In the genomic region with DNA sequence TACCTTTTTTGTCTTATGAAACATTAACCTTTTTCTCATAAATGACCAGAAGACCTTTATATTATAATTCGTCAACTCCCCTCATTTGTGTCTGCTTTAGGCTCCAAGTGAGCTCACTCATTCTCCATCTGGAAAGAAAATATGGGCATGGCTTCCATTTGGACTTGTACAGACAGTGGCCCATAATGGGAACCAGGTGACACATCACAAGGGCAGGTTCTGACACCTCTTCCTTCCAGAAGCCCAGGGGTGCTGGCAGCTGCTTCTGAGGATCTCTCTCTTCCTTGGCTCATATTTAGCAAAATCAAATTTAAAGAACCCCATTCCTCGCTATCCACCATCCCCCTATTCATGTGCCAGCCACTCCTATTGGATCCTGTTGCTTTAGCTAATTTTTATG, we compare ENCODE assay signal across 30 cellular contexts.
"Had no signal": no experiment of that assay in that cellular context is flagged by ENCODE, and none has a peak within 500 bp of the region (broad histone marks: within the 10 kb centered on the region; RNA-seq: fewer than 3 reads in every experiment).

No MANE protein-coding gene starts in this region.

- H2AFZ ChIP-seq: PC-9 had no signal

- H3K4me1 ChIP-seq: ascending aorta had no signal

- H3K9me3 ChIP-seq: ascending aorta had no signal

- ATAC-seq: activated CD8-positive, alpha-beta T cell treated with anti-CD3 and anti-CD28 coated beads for 36 hours; activated T-cell treated with anti-CD3 and anti-CD28 coated beads, Interleukin-2, amount 50 U/mL, for 72 hours; WTC11 had no signal

- H3K4me2 ChIP-seq: KMS-11, PC-9 had no signal

- H3K27ac Mint-ChIP-seq: activated CD8-positive, alpha-beta T cell treated with anti-CD3 and anti-CD28 coated beads for 36 hours; activated naive CD4-positive, alpha-beta T cell treated with anti-CD3 and anti-CD28 coated beads, Interleukin-2, amount 50 U/mL, for 24 hours; activated naive CD8-positive, alpha-beta T cell treated with anti-CD3 and anti-CD28 coated beads, Interleukin-2, amount 10 ng/mL, durations not matched to agents 7 days and 5 days; activated T-cell treated with anti-CD3 and anti-CD28 coated beads, Interleukin-2, amount 50 U/mL, for 72 hours; activated T-helper 2 cell treated with anti-CD3 and anti-CD28 coated beads, Interferon-gamma antibody, Interleukin-2, Interleukin-4, amounts not matched to agents 10 μg/mL and 5 μg/mL and 100 μg/mL, durations not matched to agents 14 hours and 24 hours and 36 hours; WTC11 had no signal

- H3K27me3 Mint-ChIP-seq: activated CD8-positive, alpha-beta T cell treated with anti-CD3 and anti-CD28 coated beads for 36 hours; activated naive CD4-positive, alpha-beta T cell treated with anti-CD3 and anti-CD28 coated beads, Interleukin-2, amount 50 U/mL, for 24 hours; activated naive CD8-positive, alpha-beta T cell treated with anti-CD3 and anti-CD28 coated beads, Interleukin-2, amount 10 ng/mL, durations not matched to agents 7 days and 5 days had no signal

- H3K4me3 Mint-ChIP-seq: activated CD8-positive, alpha-beta T cell treated with anti-CD3 and anti-CD28 coated beads for 36 hours; activated naive CD4-positive, alpha-beta T cell treated with anti-CD3 and anti-CD28 coated beads, Interleukin-2, amount 50 U/mL, for 24 hours; activated naive CD8-positive, alpha-beta T cell treated with anti-CD3 and anti-CD28 coated beads, Interleukin-2, amount 10 ng/mL, durations not matched to agents 7 days and 5 days; activated T-cell treated with anti-CD3 and anti-CD28 coated beads, Interleukin-2, amount 50 U/mL, for 72 hours; WTC11 had no signal

- H3K27me3 ChIP-seq: ascending aorta had no signal

- DNase-seq: activated CD4-positive, alpha-beta T cell treated with anti-CD3 and anti-CD28 coated beads for 4 hours; activated CD4-positive, alpha-beta T cell treated with anti-CD3 and anti-CD28 coated beads, Interleukin-2, amount 50 U/mL, for 4 hours; activated CD4-positive, CD25-positive, alpha-beta regulatory T cell treated with anti-CD3 and anti-CD28 coated beads, Interleukin-2, amount 50 U/mL, for 72 hours; activated CD8-positive, alpha-beta T cell treated with anti-CD3 and anti-CD28 coated beads for 36 hours; activated gamma-delta T cell; activated naive CD4-positive, alpha-beta T cell treated with Interleukin-2 at 50 U/mL for 16 hours; activated naive CD8-positive, alpha-beta T cell treated with anti-CD3 and anti-CD28 coated beads, Interleukin-2, amount 10 ng/mL, durations not matched to agents 7 days and 5 days; activated T-cell treated with anti-CD3 and anti-CD28 coated beads, Interleukin-2, amount 50 U/mL, for 1 hour; activated T-cell treated with anti-CD3 and anti-CD28 coated beads, Interleukin-2, amount 50 U/mL, for 72 hours; amygdala; NCI-H1092 treated with DMSO at 0.1 percent for 48 hours; NCI-H1417; NCI-H146; NCI-H187; NCI-H2029 treated with DMSO at 0.1 percent for 48 hours; NCI-H2107; NCI-H2171; NCI-H510A; NCI-H526; NCI-H748 treated with DMSO at 0.1 percent for 48 hours; NK-92 treated with Interleukin-12 subunit alpha and Interleukin-12 subunit beta, amount 100 ng/mL, for 24 hours; PC-9; SIG-M5; SW 1271; T-helper 1 cell had no signal

- H3K36me3 ChIP-seq: ascending aorta had no signal

- H3K4me3 ChIP-seq: ascending aorta, PC-9 had no signal

- H3K9ac ChIP-seq: KMS-11 had no signal

- H3K4me1 Mint-ChIP-seq: activated naive CD4-positive, alpha-beta T cell treated with anti-CD3 and anti-CD28 coated beads, Interleukin-2, amount 50 U/mL, for 24 hours had no signal

- H3K9me3 Mint-ChIP-seq: activated CD8-positive, alpha-beta T cell treated with anti-CD3 and anti-CD28 coated beads for 36 hours; activated naive CD4-positive, alpha-beta T cell treated with anti-CD3 and anti-CD28 coated beads, Interleukin-2, amount 50 U/mL, for 24 hours; activated naive CD8-positive, alpha-beta T cell treated with anti-CD3 and anti-CD28 coated beads, Interleukin-2, amount 10 ng/mL, durations not matched to agents 7 days and 5 days; activated T-cell treated with anti-CD3 and anti-CD28 coated beads, Interleukin-2, amount 50 U/mL, for 72 hours; activated T-helper 2 cell treated with anti-CD3 and anti-CD28 coated beads, Interferon-gamma antibody, Interleukin-2, Interleukin-4, amounts not matched to agents 10 μg/mL and 5 μg/mL and 100 μg/mL, durations not matched to agents 14 hours and 24 hours and 36 hours had no signal

- H3K36me3 Mint-ChIP-seq: WTC11 had no signal

- H3K27ac ChIP-seq: ascending aorta, KMS-11, PC-9 had no signal
